Comparison of ENCODE assay signal across 8 cellular contexts in genomic region chr6:118895241-118895561, GRCh38. TPM values are rescaled to one million over a fixed set of nuclear protein-coding genes. Genes with fewer than 3 reads are reported as not detected.
A peak's percentile ranks its signal among the peaks of the same experiment; 100 is the strongest.
DNase-seq lines count a peak whose midpoint lies in the region; ATAC-seq, FAIRE-seq and TF ChIP-seq lines count a peak whose summit lies in the region.

No MANE protein-coding gene starts in this region.

- no peak for FAIRE-seq in GM12878 (lab: Jason Lieb, UNC)

- peak overlapping the region; percentile 89 for H3K27ac Mint-ChIP-seq in stimulated activated naive CD8-positive, alpha-beta T cell treated with anti-CD3 and anti-CD28 coated beads, Interleukin-15, Interleukin-2, amounts not matched to agents 100 ng/mL and 50 ng/mL, for 24 hours

- H3K27me3 ChIP-seq in GM12878 (replicated peaks in 1 of 2; ENCODE audit: control insufficient read depth in 2 of 2, insufficient read depth in 2 of 2, low read length in 1 of 2) (no peaks in the 10 kb centered on the region), mesenchymal stem cell (ENCODE audit: control insufficient read depth in 1 of 2, insufficient read depth in 1 of 2, low read length in 2 of 2) (no peaks in the 10 kb centered on the region)

- BruUV-seq in GM12878 (replicated peaks; lab: Mats Ljungman, UMichigan): no TSS peak

- H3K4me1 ChIP-seq in GM12878 (ENCODE audit: control insufficient read depth, insufficient read depth, low read length) (peaks cover 11% of the 10 kb centered on the region), mesenchymal stem cell (ENCODE audit: control insufficient read depth, insufficient read depth, low read depth, low read length) (peaks cover 3% of the 10 kb centered on the region)

- no peak overlapping the region for H2BK120ac ChIP-seq in mesenchymal stem cell (ENCODE audit: low read depth, low read length)

- H2BK5ac ChIP-seq in mesenchymal stem cell (ENCODE audit: low read depth, low read length, poor library complexity, severe bottlenecking): no peak overlapping the region

- RAD21 ChIA-PET in GM12878 (lab: Charles Lee; ENCODE audit: unreplicated experiment): interaction anchor here (0.9 to 3.1 kb wide), 5 partner anchors 13 to 330 kb away, joined by 3 to 20 read pairs (median 10); no protein-coding TSS in a partner anchor

- no peak for TF ChIP-seq CTCF in GM12878 (IDR thresholded peaks at IDR 0.05 in 2 of 3, conservative IDR thresholded peaks at IDR 0.05 in 1 of 3; ENCODE audit: control insufficient read depth in 2 of 3, extremely low read depth in 1 of 3, insufficient read depth in 1 of 3, low read depth in 3 of 3, low read length in 3 of 3)

- in situ Hi-C loops in GM12878 (cut with MboI): no loop called here

- TF ChIP-seq RAD21 in GM12878 (IDR thresholded peaks at IDR 0.05; ENCODE audit: insufficient read depth, low read depth, low read length): no peak

- H2AFZ ChIP-seq in GM12878 (ENCODE audit: control insufficient read depth, low read depth, low read length): peak overlapping the region; percentile 30
- no peak overlapping the region for H2AFZ ChIP-seq in mesenchymal stem cell (ENCODE audit: low read depth, low read length)

- H4K20me1 ChIP-seq in GM12878 (ENCODE audit: control insufficient read depth, insufficient read depth): no peaks in the 10 kb centered on the region

- no peak for DNase-seq in stimulated activated naive CD8-positive, alpha-beta T cell treated with anti-CD3 and anti-CD28 coated beads, Interleukin-15, Interleukin-2, amounts not matched to agents 100 U/mL and 50 U/mL, for 24 hours
- DNase-seq in GM12878 (ENCODE audit: low read depth, low spot score) (no peak), mesenchymal stem cell (no peak), LoVo (ENCODE audit: low spot score) (no peak)

- no peaks in the 10 kb centered on the region for H3K9me3 ChIP-seq in GM12878 (replicated peaks; ENCODE audit: control insufficient read depth, insufficient read depth, low read length)
- H3K9me3 ChIP-seq in mesenchymal stem cell (ENCODE audit: control insufficient read depth, low read length): no peaks in the 10 kb centered on the region

- CTCF ChIA-PET in GM12878 (lab: Yijun Ruan, JAX): interaction anchor here (0.8 to 3.9 kb wide), 7 partner anchors 11 to 215 kb away, joined by 3 to 22 read pairs (median 8); partner anchors contain the start of gene MCM9

- H3K36me3 Mint-ChIP-seq in stimulated activated naive CD8-positive, alpha-beta T cell treated with anti-CD3 and anti-CD28 coated beads, Interleukin-15, Interleukin-2, amounts not matched to agents 100 ng/mL and 50 ng/mL, for 24 hours (ENCODE audit: low read depth): peaks cover 43% of the 10 kb centered on the region

- peaks cover 68% of the 10 kb centered on the region for H3K4me1 Mint-ChIP-seq in stimulated activated naive CD8-positive, alpha-beta T cell treated with anti-CD3 and anti-CD28 coated beads, Interleukin-15, Interleukin-2, amounts not matched to agents 100 ng/mL and 50 ng/mL, for 24 hours (ENCODE audit: low read depth)

- H3K4me3 Mint-ChIP-seq in stimulated activated naive CD8-positive, alpha-beta T cell treated with anti-CD3 and anti-CD28 coated beads, Interleukin-15, Interleukin-2, amounts not matched to agents 100 ng/mL and 50 ng/mL, for 24 hours: peak overlapping the region; percentile 95

- intact Hi-C loops in GM12878 (cut with micrococcal nuclease; ENCODE audit: unreplicated experiment): loop anchor here (2.0 to 10.0 kb wide), 6 partner anchors 40 to 450 kb away; partner anchors contain the start of genes CEP85L, MAN1A1 and MCM9

- TF ChIP-seq EP300 in GM12878 (IDR thresholded peaks at IDR 0.05; ENCODE audit: borderline replicate concordance in 1 of 2, control insufficient read depth in 1 of 2, low read depth in 2 of 2, low read length in 2 of 2): no peak

- peak overlapping the region; percentile 92 for H3K9ac ChIP-seq in GM12878 (ENCODE audit: control insufficient read depth, insufficient read depth, low read length)
- H3K9ac ChIP-seq in mesenchymal stem cell (ENCODE audit: low read length): peak overlapping the region; percentile 92

- H3K27ac ChIP-seq in GM12878 (ENCODE audit: control insufficient read depth, insufficient read depth) (peak overlapping the region; percentile 90), mesenchymal stem cell (ENCODE audit: low read length, poor library complexity, severe bottlenecking) (peak overlapping the region; percentile 71)

- H3K27me3 Mint-ChIP-seq in stimulated activated naive CD8-positive, alpha-beta T cell treated with anti-CD3 and anti-CD28 coated beads, Interleukin-15, Interleukin-2, amounts not matched to agents 100 ng/mL and 50 ng/mL, for 24 hours: no peaks in the 10 kb centered on the region

- ATAC-seq in stimulated activated naive CD8-positive, alpha-beta T cell treated with anti-CD3 and anti-CD28 coated beads, Interleukin-15, Interleukin-2, amounts not matched to agents 100 U/mL and 50 U/mL, for 24 hours: no peak
- ATAC-seq in GM12878 (no peak), HG03469 (IDR thresholded peaks at IDR 0.05; ENCODE audit: unreplicated experiment) (no peak), GM19035 (IDR thresholded peaks at IDR 0.05; ENCODE audit: unreplicated experiment) (no peak), HG02981 (IDR thresholded peaks at IDR 0.05; ENCODE audit: unreplicated experiment) (no peak)

- peak overlapping the region; percentile 64 for H3K4me2 ChIP-seq in GM12878 (ENCODE audit: control insufficient read depth, insufficient read depth)
- H3K4me2 ChIP-seq in mesenchymal stem cell (ENCODE audit: low read length, poor library complexity, severe bottlenecking): peak overlapping the region; percentile 36

- POLR2A ChIA-PET in GM12878 (lab: Charles Lee): interaction anchor here (0.6 to 2.5 kb wide), 3 partner anchors 13 to 48 kb away, joined by 3 to 12 read pairs (median 4); partner anchors contain the start of gene MCM9

- no peak overlapping the region for H4K8ac ChIP-seq in mesenchymal stem cell (ENCODE audit: low read length)

- H3K4ac ChIP-seq in mesenchymal stem cell (ENCODE audit: low read depth in 1 of 2, low read length in 2 of 2): peak overlapping the region; percentile 91 to 100

- H2BK15ac ChIP-seq in mesenchymal stem cell (ENCODE audit: low read depth, poor library complexity, severe bottlenecking): no peak overlapping the region

- peak overlapping the region in 1 of 2 experiments; percentile 98 for H3K18ac ChIP-seq in mesenchymal stem cell (ENCODE audit: low read depth in 1 of 2, low read length in 2 of 2)

- SMC1A ChIA-PET in GM12878 (lab: Charles Lee; ENCODE audit: uncharacterized antibody, unreplicated experiment): interaction anchor here (1.2 to 3.2 kb wide), 8 partner anchors 8 to 330 kb away, joined by 4 to 29 read pairs (median 10); no protein-coding TSS in a partner anchor

- peak overlapping the region; percentile 79 for H3K4me3 ChIP-seq in GM12878
- peak overlapping the region; percentile 94 to 100 for H3K4me3 ChIP-seq in mesenchymal stem cell (ENCODE audit: insufficient read depth in 1 of 2, low read depth in 1 of 2, low read length in 2 of 2)

- peaks cover 80% of the 10 kb centered on the region for H3K79me2 ChIP-seq in GM12878 (ENCODE audit: control insufficient read depth, insufficient read depth, low read length)

- no peak overlapping the region for H3K23ac ChIP-seq in mesenchymal stem cell (ENCODE audit: low read length in 2 of 2)

- H3K9me3 Mint-ChIP-seq in stimulated activated naive CD8-positive, alpha-beta T cell treated with anti-CD3 and anti-CD28 coated beads, Interleukin-15, Interleukin-2, amounts not matched to agents 100 ng/mL and 50 ng/mL, for 24 hours: no peaks in the 10 kb centered on the region

- H3K36me3 ChIP-seq in GM12878 (ENCODE audit: control insufficient read depth in 2 of 2, insufficient read depth in 2 of 2, low read length in 1 of 2): no peaks in the 10 kb centered on the region
- peaks cover 0 to 11% of the 10 kb centered on the region in 2 experiments for H3K36me3 ChIP-seq in mesenchymal stem cell (ENCODE audit: control insufficient read depth in 1 of 2, insufficient read depth in 2 of 2, low read depth in 1 of 2, low read length in 2 of 2)

- 0% methylated on average over 14 of the region's 14 CpGs for WGBS in GM12878 (ENCODE audit: insufficient coverage, insufficient replicate concordance, low lambda C conversion rate, missing lambda C conversion rate)
- WGBS in mesenchymal stem cell: 0% methylated on average over 1 of the region's 14 CpGs

- H3K14ac ChIP-seq in mesenchymal stem cell (ENCODE audit: low read length in 2 of 2): no peak overlapping the region

- H3K79me1 ChIP-seq in mesenchymal stem cell (replicated peaks; ENCODE audit: low read length, poor library complexity, severe bottlenecking): no peaks in the 10 kb centered on the region

- H4K91ac ChIP-seq in mesenchymal stem cell (ENCODE audit: low read length): no peak overlapping the region

- TF ChIP-seq POLR2A in GM12878 (IDR thresholded peaks at IDR 0.05; ENCODE audit: low read depth, low read length): no peak

- no peak overlapping the region for H2AK5ac ChIP-seq in mesenchymal stem cell (ENCODE audit: low read length, severe bottlenecking)

- H2BK12ac ChIP-seq in mesenchymal stem cell (ENCODE audit: low read length in 2 of 2): no peak overlapping the region

RNA-seq across cellular contexts. Expression of gene ASF1A, which starts 1.2 kb away (rescaled TPM):
- total RNA-seq in GM12878 (2013; cell fraction: nucleolus; rRNA removed): 11.9 and 12.6 TPM in 2 replicates
- total RNA-seq in GM12878 (2014; rRNA removed) (34.7 and 42.2 TPM in 2 replicates), GM12878 (2014; rRNA removed; fragmentation: Illumina TruSeq; extraction: Trizol) (34.0 and 35.7 TPM in 2 replicates), GM12878 (2021) (37.2 and 41.1 TPM in 2 replicates)
- 6.2 TPM for polyA plus RNA-seq in GM12878 (2011; ENCODE audit: low read depth)
- polyA plus RNA-seq in GM12878 (2011; rRNA removed) (25.8 and 39.0 TPM in 2 replicates), GM12878 (2014; fragmentation: Illumina TruSeq; extraction: Trizol) (28.3 and 35.5 TPM in 2 replicates), GM12878 (2014; fragmentation: Nextera tagmentation; extraction: Ambion mirVana) (10 to 100 TPM; 25.3 to 26.0 TPM), GM12878 (2014; rRNA removed) (21.4 and 23.7 TPM in 2 replicates), GM12878 (2016; fragmentation: Nextera tagmentation; extraction: Ambion mirVana) (100 to 1,000 TPM in 1 of 2 experiments, 10 to 100 TPM in 1; 92.8 to 103 TPM)
- polyA plus RNA-seq in GM12878 (2011; cell fraction: cytosol; rRNA removed): 6.7 and 9.5 TPM in 2 replicates
- polyA plus RNA-seq in GM12878 (2011; cell fraction: nucleus; rRNA removed): 9.9 and 11.9 TPM in 2 replicates
- polyA plus RNA-seq in GM12878 (2012): 12.4 and 12.8 TPM in 2 replicates
- polyA minus RNA-seq in GM12878 (2011; rRNA and poly(A)+ RNA removed): 7.1 and 10.8 TPM in 2 replicates
- polyA minus RNA-seq in GM12878 (2011; cell fraction: cytosol; rRNA and poly(A)+ RNA removed): 6.5 and 9.6 TPM in 2 replicates
- polyA minus RNA-seq in GM12878 (2011; cell fraction: nucleus; rRNA and poly(A)+ RNA removed): 7.9 and 12.1 TPM in 2 replicates
- polyA plus RNA-seq in mesenchymal stem cell (2013, experiment 1 of 2): 18.2 TPM
- polyA plus RNA-seq in mesenchymal stem cell (2013, experiment 2 of 2): 19.3 TPM

RNA-seq across cellular contexts. Expression of gene MCM9, which starts 39.8 kb away (rescaled TPM):
- total RNA-seq in GM12878 (2013; cell fraction: nucleolus; rRNA removed): 54.2 and 62.2 TPM in 2 replicates
- total RNA-seq in GM12878 (2014; rRNA removed): 9.8 and 11.2 TPM in 2 replicates
- 10.0 and 10.5 TPM in 2 replicates for total RNA-seq in GM12878 (2014; rRNA removed; fragmentation: Illumina TruSeq; extraction: Trizol)
- 11.4 and 11.7 TPM in 2 replicates for total RNA-seq in GM12878 (2021)
- polyA plus RNA-seq in GM12878 (2011; ENCODE audit: low read depth): 5.3 TPM
- polyA plus RNA-seq in GM12878 (2011; rRNA removed): 7.3 and 10.5 TPM in 2 replicates
- polyA plus RNA-seq in GM12878 (2011; cell fraction: cytosol; rRNA removed): 3.0 and 4.6 TPM in 2 replicates
- 15.8 and 18.9 TPM in 2 replicates for polyA plus RNA-seq in GM12878 (2011; cell fraction: nucleus; rRNA removed)
- polyA plus RNA-seq in GM12878 (2012): 6.2 and 8.4 TPM in 2 replicates
- 9.2 and 9.7 TPM in 2 replicates for polyA plus RNA-seq in GM12878 (2014; fragmentation: Illumina TruSeq; extraction: Trizol)
- 1 to 10 TPM; 3.4 to 4.1 TPM for polyA plus RNA-seq in GM12878 (2014; fragmentation: Nextera tagmentation; extraction: Ambion mirVana)
- 7.6 and 8.9 TPM in 2 replicates for polyA plus RNA-seq in GM12878 (2014; rRNA removed)
- polyA plus RNA-seq in GM12878 (2016; fragmentation: Nextera tagmentation; extraction: Ambion mirVana): 10 to 100 TPM; 15.8 to 18.5 TPM
- polyA minus RNA-seq in GM12878 (2011; rRNA and poly(A)+ RNA removed): 14.3 and 15.5 TPM in 2 replicates
- 1.9 and 4.4 TPM in 2 replicates for polyA minus RNA-seq in GM12878 (2011; cell fraction: cytosol; rRNA and poly(A)+ RNA removed)
- polyA minus RNA-seq in GM12878 (2011; cell fraction: nucleus; rRNA and poly(A)+ RNA removed): 23.6 and 37.4 TPM in 2 replicates
- 2.9 TPM for polyA plus RNA-seq in mesenchymal stem cell (2013, experiment 1 of 2)
- polyA plus RNA-seq in mesenchymal stem cell (2013, experiment 2 of 2): 3.1 TPM
